Comparison of ENCODE assay signal across 12 cellular contexts in genomic region chr17:35536664-35537160, GRCh38. TPM values are rescaled to one million over a fixed set of nuclear protein-coding genes. Genes with fewer than 3 reads are reported as not detected.
A peak's percentile ranks its signal among the peaks of the same experiment; 100 is the strongest.
DNase-seq lines count a peak whose midpoint lies in the region; ATAC-seq and TF ChIP-seq lines count a peak whose summit lies in the region.
"Had no signal": no experiment of that assay in that cellular context is flagged by ENCODE, and none has a peak within 500 bp of the region (broad histone marks: within the 10 kb centered on the region; RNA-seq: fewer than 3 reads in every experiment).

No MANE protein-coding gene starts in this region.

- H3K4me3 Mint-ChIP-seq in activated CD8-positive, alpha-beta memory T cell treated with anti-CD3 and anti-CD28 coated beads, Interleukin-2, amount 10 ng/mL, durations not matched to agents 7 days and 5 days = peak overlapping the region; percentile 90
- no peak overlapping the region for H3K4me3 Mint-ChIP-seq in HFFc6

- H3K27me3 Mint-ChIP-seq in activated CD8-positive, alpha-beta memory T cell treated with anti-CD3 and anti-CD28 coated beads, Interleukin-2, amount 10 ng/mL, durations not matched to agents 7 days and 5 days = no peaks in the 10 kb centered on the region
- peaks cover 1% of the 10 kb centered on the region; the same call in 1 of the 2 replicates for H3K27me3 Mint-ChIP-seq in HFFc6 (ENCODE audit: insufficient read depth)

- no peak for ATAC-seq in Right ventricle myocardium inferior
- ATAC-seq in activated CD8-positive, alpha-beta memory T cell treated with anti-CD3 and anti-CD28 coated beads, Interleukin-2, amount 10 ng/mL, durations not matched to agents 7 days and 5 days = peak; percentile 2

- H3K9me3 Mint-ChIP-seq in activated CD8-positive, alpha-beta memory T cell treated with anti-CD3 and anti-CD28 coated beads, Interleukin-2, amount 10 ng/mL, durations not matched to agents 7 days and 5 days (ENCODE audit: low read depth) = no peaks in the 10 kb centered on the region
- no peaks in the 10 kb centered on the region for H3K9me3 Mint-ChIP-seq in HFFc6

- H3K9me3 ChIP-seq in right atrium auricular region = no peaks in the 10 kb centered on the region
- no peaks in the 10 kb centered on the region for H3K9me3 ChIP-seq in mononuclear cell (ENCODE audit: low read depth, low read length)
- no peaks in the 10 kb centered on the region for H3K9me3 ChIP-seq in vagina
- H3K9me3 ChIP-seq: BE2C had no signal

- intact Hi-C loops in Right ventricle myocardium inferior (cut with DNase I) (loop anchor here (5.0 kb wide), 1 partner anchor 164 kb away; the partner anchor contains the start of gene SLFN11), vagina (cut with DNase I) (loop anchor here (5.0 to 10.0 kb wide), 2 partner anchors 224 to 362 kb away; no protein-coding TSS in a partner anchor)

- no peak for TF ChIP-seq CTCF in right atrium auricular region (IDR thresholded peaks at IDR 0.05)
- no peak for TF ChIP-seq CTCF in vagina (IDR thresholded peaks at IDR 0.05)
- TF ChIP-seq CTCF in HFFc6 (IDR thresholded peaks at IDR 0.05) = no peak

- H3K4me1 Mint-ChIP-seq in activated CD8-positive, alpha-beta memory T cell treated with anti-CD3 and anti-CD28 coated beads, Interleukin-2, amount 10 ng/mL, durations not matched to agents 7 days and 5 days = peaks cover 44% of the 10 kb centered on the region
- peaks cover 44% of the 10 kb centered on the region for H3K4me1 Mint-ChIP-seq in HFFc6 (ENCODE audit: low read depth)

- H3K27ac Mint-ChIP-seq in activated CD8-positive, alpha-beta memory T cell treated with anti-CD3 and anti-CD28 coated beads, Interleukin-2, amount 10 ng/mL, durations not matched to agents 7 days and 5 days = peak overlapping the region; percentile 99
- no peak overlapping the region for H3K27ac Mint-ChIP-seq in HFFc6

- no peak for TF ChIP-seq POLR2A in vagina (IDR thresholded peaks at IDR 0.05)

- H3K27ac ChIP-seq in right atrium auricular region (peak overlapping the region; percentile 13 to 30), vagina (peak overlapping the region; percentile 58)

- no peaks in the 10 kb centered on the region for H3K36me3 ChIP-seq in right atrium auricular region
- no peaks in the 10 kb centered on the region for H3K36me3 ChIP-seq in vagina
- H3K36me3 ChIP-seq: BE2C had no signal

- no peak overlapping the region for H3K4me3 ChIP-seq in right atrium auricular region
- H3K4me3 ChIP-seq in mononuclear cell (ENCODE audit: low read length) = peak overlapping the region; percentile 53
- peak overlapping the region in 1 of 2 donors; percentile 10 for H3K4me3 ChIP-seq in vagina

- no peak for DNase-seq in right atrium auricular region (ENCODE audit: low spot score)
- DNase-seq in Right ventricle myocardium inferior (ENCODE audit: missing footprints) = no peak
- peak; percentile 55 for DNase-seq in activated CD8-positive, alpha-beta memory T cell treated with anti-CD3 and anti-CD28 coated beads, Interleukin-2, amount 10 ng/mL, durations not matched to agents 7 days and 5 days
- DNase-seq in vagina (ENCODE audit: extremely low spot score in 2 of 2) = no peak
- no peak for DNase-seq in NCI-H526 (lab: John Stamatoyannopoulos, UW)
- no peak for DNase-seq in HFFc6
- no peak for DNase-seq in HPDE6-E6E7 (ENCODE audit: extremely low spot score)
- DNase-seq: BE2C, head of caudate nucleus, NCI-H1105 had no signal

- peaks cover 49% of the 10 kb centered on the region for H3K36me3 Mint-ChIP-seq in activated CD8-positive, alpha-beta memory T cell treated with anti-CD3 and anti-CD28 coated beads, Interleukin-2, amount 10 ng/mL, durations not matched to agents 7 days and 5 days
- H3K36me3 Mint-ChIP-seq in HFFc6 (ENCODE audit: low read depth) = no peaks in the 10 kb centered on the region

- no peaks in the 10 kb centered on the region for H3K27me3 ChIP-seq in right atrium auricular region
- no peaks in the 10 kb centered on the region for H3K27me3 ChIP-seq in mononuclear cell (ENCODE audit: insufficient read depth, low read length)
- H3K27me3 ChIP-seq in vagina = no peaks in the 10 kb centered on the region

- H3K4me1 ChIP-seq in right atrium auricular region = peaks cover 3 to 23% of the 10 kb centered on the region in 2 donors
- peaks cover 34% of the 10 kb centered on the region for H3K4me1 ChIP-seq in mononuclear cell (ENCODE audit: insufficient read depth, low read length)
- peaks cover 6% of the 10 kb centered on the region for H3K4me1 ChIP-seq in vagina
- H3K4me1 ChIP-seq: BE2C had no signal

- CTCF ChIA-PET in activated CD8-positive, alpha-beta memory T cell treated with anti-CD3 and anti-CD28 coated beads, Interleukin-2, amount 10 ng/mL, durations not matched to agents 7 days and 5 days (lab: Charles Lee) = interaction anchor here (1.0 to 9.3 kb wide), 10 partner anchors 10 to 545 kb away, joined by 3 to 84 read pairs (median 4); partner anchors contain the start of genes SLFN11 and SLFN5

RNA-seq across cellular contexts. Expression of gene SLFN12L, which starts 0.8 kb away (rescaled TPM):
- under 1 TPM; 0.22 to 0.59 TPM for total RNA-seq in right atrium auricular region
- 0.32 TPM for total RNA-seq in Right ventricle myocardium inferior
- 100 to 1,000 TPM in 1 of 2 experiments, 10 to 100 TPM in 1; 95.4 to 197 TPM for total RNA-seq in activated CD8-positive, alpha-beta memory T cell treated with anti-CD3 and anti-CD28 coated beads, Interleukin-2, amount 10 ng/mL, durations not matched to agents 7 days and 5 days
- 53.3 TPM for total RNA-seq in mononuclear cell
- total RNA-seq in vagina = 12.3 TPM
- total RNA-seq in HFFc6 (2021; fragmentation: NEBNext Ultra II Directional; extraction: Animal tissue kit (Norgen Biotek cat#: 25700)) = under 1 TPM in 4 of 6 experiments, not detected in 2; 0.13 to 0.34 (median 0.25) TPM
- total RNA-seq: myocyte had no signal

RNA-seq across cellular contexts. Expression of gene SLFN14, which starts 23.9 kb away (rescaled TPM):
- total RNA-seq in right atrium auricular region (not detected), Right ventricle myocardium inferior (not detected), mononuclear cell (3.8 TPM), vagina (not detected)
- total RNA-seq in activated CD8-positive, alpha-beta memory T cell treated with anti-CD3 and anti-CD28 coated beads, Interleukin-2, amount 10 ng/mL, durations not matched to agents 7 days and 5 days = under 1 TPM in 1 of 2 experiments, not detected in 1; 0.07 TPM
- total RNA-seq in HFFc6 (2021; fragmentation: NEBNext Ultra II Directional; extraction: Animal tissue kit (Norgen Biotek cat#: 25700)) = not detected
- total RNA-seq: myocyte had no signal

RNA-seq across cellular contexts. Expression of gene PEX12, which starts 41.7 kb away (rescaled TPM):
- total RNA-seq in right atrium auricular region = 1 to 10 TPM; 8.7 to 8.9 TPM
- 7.0 TPM for total RNA-seq in Right ventricle myocardium inferior
- 1 to 10 TPM; 3.9 to 4.6 TPM for total RNA-seq in activated CD8-positive, alpha-beta memory T cell treated with anti-CD3 and anti-CD28 coated beads, Interleukin-2, amount 10 ng/mL, durations not matched to agents 7 days and 5 days
- total RNA-seq in mononuclear cell = 3.1 TPM
- total RNA-seq in vagina = 2.9 TPM
- total RNA-seq in HFFc6 (2021; fragmentation: NEBNext Ultra II Directional; extraction: Animal tissue kit (Norgen Biotek cat#: 25700)) = 1 to 10 TPM; 6.2 to 9.0 (median 7.2) TPM

RNA-seq across cellular contexts. Expression of gene AP2B1, which starts 50.4 kb away (rescaled TPM):
- total RNA-seq in right atrium auricular region (10 to 100 TPM; 79.8 to 80.1 TPM), Right ventricle myocardium inferior (117 TPM), mononuclear cell (42.8 TPM), vagina (62.1 TPM)
- 100 to 1,000 TPM; 166 to 184 TPM for total RNA-seq in activated CD8-positive, alpha-beta memory T cell treated with anti-CD3 and anti-CD28 coated beads, Interleukin-2, amount 10 ng/mL, durations not matched to agents 7 days and 5 days
- 100 to 1,000 TPM; 168 to 196 (median 182) TPM for total RNA-seq in HFFc6 (2021; fragmentation: NEBNext Ultra II Directional; extraction: Animal tissue kit (Norgen Biotek cat#: 25700))
